8 cellular contexts compared by ENCODE assay signal in the genomic region with DNA sequence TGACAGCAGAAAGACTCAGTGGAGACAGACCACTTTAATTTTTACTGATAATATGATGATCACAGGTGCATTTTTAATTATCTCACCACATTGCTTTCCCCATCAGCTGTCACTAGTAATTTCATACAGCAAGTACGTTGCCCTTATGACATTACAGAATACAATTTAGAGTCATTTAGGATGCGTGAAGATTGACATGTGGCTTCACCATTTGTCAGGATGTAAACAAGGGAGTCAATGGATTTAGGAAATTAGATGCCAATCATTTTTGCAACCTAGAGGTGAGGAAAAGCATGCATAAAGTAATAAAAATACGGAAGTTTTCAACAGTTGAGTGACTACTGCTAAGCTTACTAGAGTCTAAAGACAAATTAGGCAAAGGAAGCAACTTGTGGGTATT.
"Had no signal": no experiment of that assay in that cellular context is flagged by ENCODE, and none has a peak within 500 bp of the region (broad histone marks: within the 10 kb centered on the region; RNA-seq: fewer than 3 reads in every experiment).

No MANE protein-coding gene starts in this region.

- H3K4me1 Mint-ChIP-seq: IgD-negative memory B cell had no signal

- H2AFZ ChIP-seq: GM23248 had no signal

- ATAC-seq: HCT116, HepG2 had no signal

- H3K4me3 ChIP-seq: GM23248, HAP-1 had no signal

- H3K36me3 Mint-ChIP-seq: IgD-negative memory B cell had no signal

- H3K9me3 ChIP-seq: HAP-1 had no signal

- H3K4me1 ChIP-seq: HAP-1 had no signal

- H3K9ac ChIP-seq: GM23248 had no signal

- H3K27ac Mint-ChIP-seq: HFFc6, IgD-negative memory B cell had no signal

- H3K27ac ChIP-seq: GM23248, HL-60 had no signal

- H3K36me3 ChIP-seq: HAP-1 had no signal

- DNase-seq: GM23248, H7, HFFc6 had no signal

- H3K4me3 Mint-ChIP-seq: HFFc6, IgD-negative memory B cell had no signal
